ENCODE assay signal across 21 cellular contexts in the genomic region with DNA sequence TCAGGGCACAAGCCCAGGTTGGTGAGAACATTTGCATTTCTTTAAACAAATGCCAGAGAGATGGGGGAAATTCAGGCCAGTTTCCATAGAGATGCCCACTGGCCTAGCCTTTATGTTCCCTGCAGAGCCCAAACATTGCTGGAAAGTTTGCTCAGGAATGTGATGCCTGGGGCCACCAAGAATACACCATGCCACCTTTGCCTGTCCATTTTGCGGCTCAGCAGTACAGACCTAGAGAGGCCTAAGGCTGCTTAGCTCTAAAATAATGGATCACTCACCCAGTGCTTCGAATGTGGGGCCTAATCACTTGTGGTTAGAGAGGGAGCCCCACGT.
"Had no signal": no experiment of that assay in that cellular context is flagged by ENCODE, and none has a peak within 500 bp of the region (broad histone marks: within the 10 kb centered on the region; RNA-seq: fewer than 3 reads in every experiment).

No MANE protein-coding gene starts in this region.

- DNase-seq: effector memory CD4-positive, alpha-beta T cell; esophagus squamous epithelium; hypothalamus; immature natural killer cell; kidney glomerular epithelial cell; left ventricle myocardium superior; lower lobe of right lung; naive B cell; nucleus accumbens; right cardiac atrium; sigmoid colon; stimulated activated CD4-positive, alpha-beta T cell treated with anti-CD3 and anti-CD28 coated beads, Interleukin-2, amount 100 ng/mL, for 24 hours; stimulated activated CD4-positive, alpha-beta T cell treated with anti-CD3 and anti-CD28 coated beads, Interleukin-4, amount 100 ng/mL, for 24 hours; stimulated activated naive CD8-positive, alpha-beta T cell treated with anti-CD3 and anti-CD28 coated beads, Interleukin-15, Interleukin-2, amounts not matched to agents 100 U/mL and 50 U/mL, for 24 hours; substantia nigra; testis; tibial artery had no signal

- H3K9me3 Mint-ChIP-seq: immature natural killer cell; natural killer cell treated with Interleukin-12 subunit alpha and Interleukin-12 subunit beta and Interleukin-15 and Interleukin-18, amount 100 ng/mL, for 72 hours; neural crest cell; stimulated activated memory B cell treated with anti-CD40 and anti-IgM and Interleukin-4, amounts not matched to agents 10 μg/mL and 1 μg/mL and 100 μg/mL, for 72 hours; type B pancreatic cell had no signal

- H3K36me3 Mint-ChIP-seq: immature natural killer cell; naive B cell; natural killer cell treated with Interleukin-12 subunit alpha and Interleukin-12 subunit beta and Interleukin-15 and Interleukin-18, amount 100 ng/mL, for 72 hours; stimulated activated memory B cell treated with anti-CD40 and anti-IgM and Interleukin-4, amounts not matched to agents 10 μg/mL and 1 μg/mL and 100 μg/mL, for 72 hours; type B pancreatic cell had no signal

- ATAC-seq: left ventricle myocardium superior; lower lobe of right lung; natural killer cell treated with Interleukin-12 subunit alpha and Interleukin-12 subunit beta and Interleukin-15 and Interleukin-18, amount 100 ng/mL, for 72 hours; right cardiac atrium; stimulated activated memory B cell treated with anti-CD40 and anti-IgM and Interleukin-4, amounts not matched to agents 10 μg/mL and 1 μg/mL and 100 μg/mL, for 72 hours; stimulated activated naive CD8-positive, alpha-beta T cell treated with anti-CD3 and anti-CD28 coated beads, Interleukin-15, Interleukin-2, amounts not matched to agents 100 U/mL and 50 U/mL, for 24 hours had no signal

- H3K27ac Mint-ChIP-seq: immature natural killer cell; stimulated activated memory B cell treated with anti-CD40 and anti-IgM and Interleukin-4, amounts not matched to agents 10 μg/mL and 1 μg/mL and 100 μg/mL, for 72 hours; type B pancreatic cell had no signal

- H3K4me3 Mint-ChIP-seq: immature natural killer cell; natural killer cell treated with Interleukin-12 subunit alpha and Interleukin-12 subunit beta and Interleukin-15 and Interleukin-18, amount 100 ng/mL, for 72 hours; neural crest cell; stimulated activated memory B cell treated with anti-CD40 and anti-IgM and Interleukin-4, amounts not matched to agents 10 μg/mL and 1 μg/mL and 100 μg/mL, for 72 hours; type B pancreatic cell had no signal
